In genomic region chr22:41367680-41368542, GRCh38 we compare ENCODE assay signal across 8 cellular contexts. TPM values are rescaled to one million over a fixed set of nuclear protein-coding genes. Genes with fewer than 3 reads are reported as not detected.
DNase-seq lines count a peak whose midpoint lies in the region; ATAC-seq, FAIRE-seq and TF ChIP-seq lines count a peak whose summit lies in the region.

No MANE protein-coding gene starts in this region.

- intact Hi-C loops in activated CD8-positive, alpha-beta T cell treated with anti-CD3 and anti-CD28 coated beads for 36 hours (cut with micrococcal nuclease): no loop called here
- intact Hi-C loops in CD14-positive monocyte (cut with micrococcal nuclease): no loop called here

- peak; percentile 44 for FAIRE-seq in urothelium cell line (lab: Jason Lieb, UNC)

- no peak overlapping the region for H3K4me3 Mint-ChIP-seq in activated CD8-positive, alpha-beta T cell treated with anti-CD3 and anti-CD28 coated beads for 36 hours
- no peak overlapping the region for H3K4me3 Mint-ChIP-seq in activated CD8-positive, alpha-beta T cell treated with anti-CD3 and anti-CD28 coated beads, Interleukin-2, amount 10 ng/mL, durations not matched to agents 7 days and 5 days
- H3K4me3 Mint-ChIP-seq in CD14-positive monocyte: no peak overlapping the region

- DNase-seq in activated CD8-positive, alpha-beta T cell treated with anti-CD3 and anti-CD28 coated beads for 36 hours: no peak
- no peak for DNase-seq in activated CD8-positive, alpha-beta T cell treated with anti-CD3 and anti-CD28 coated beads, Interleukin-2, amount 10 ng/mL, durations not matched to agents 7 days and 5 days
- DNase-seq in cerebellar cortex (ENCODE audit: low spot score): peak; percentile 86
- DNase-seq in medulla oblongata (ENCODE audit: extremely low spot score): peak; percentile 60
- DNase-seq in urothelium cell line (ENCODE audit: low spot score): peak; percentile 57
- DNase-seq in CD14-positive monocyte (ENCODE audit: low spot score): no peak

- no peaks in the 10 kb centered on the region for H3K36me3 Mint-ChIP-seq in activated CD8-positive, alpha-beta T cell treated with anti-CD3 and anti-CD28 coated beads for 36 hours (ENCODE audit: low read depth)
- no peaks in the 10 kb centered on the region for H3K36me3 Mint-ChIP-seq in activated CD8-positive, alpha-beta T cell treated with anti-CD3 and anti-CD28 coated beads, Interleukin-2, amount 10 ng/mL, durations not matched to agents 7 days and 5 days (ENCODE audit: low read depth)
- no peaks in the 10 kb centered on the region for H3K36me3 Mint-ChIP-seq in CD14-positive monocyte

- no peak for TF ChIP-seq CTCF in activated CD8-positive, alpha-beta T cell treated with anti-CD3 and anti-CD28 coated beads for 36 hours (IDR thresholded peaks at IDR 0.05)
- no peak for TF ChIP-seq CTCF in CD14-positive monocyte (IDR thresholded peaks at IDR 0.05)

- H3K4me1 Mint-ChIP-seq in activated CD8-positive, alpha-beta T cell treated with anti-CD3 and anti-CD28 coated beads for 36 hours (ENCODE audit: low read depth): no peaks in the 10 kb centered on the region
- H3K4me1 Mint-ChIP-seq in activated CD8-positive, alpha-beta T cell treated with anti-CD3 and anti-CD28 coated beads, Interleukin-2, amount 10 ng/mL, durations not matched to agents 7 days and 5 days (ENCODE audit: low read depth): no peaks in the 10 kb centered on the region
- H3K4me1 Mint-ChIP-seq in CD14-positive monocyte: peaks cover 15% of the 10 kb centered on the region

- no peaks in the 10 kb centered on the region for H3K9me3 Mint-ChIP-seq in activated CD8-positive, alpha-beta T cell treated with anti-CD3 and anti-CD28 coated beads for 36 hours
- H3K9me3 Mint-ChIP-seq in activated CD8-positive, alpha-beta T cell treated with anti-CD3 and anti-CD28 coated beads, Interleukin-2, amount 10 ng/mL, durations not matched to agents 7 days and 5 days (ENCODE audit: insufficient read depth): no peaks in the 10 kb centered on the region
- H3K9me3 Mint-ChIP-seq in CD14-positive monocyte: peaks cover 0 to 3% (median 0%) of the 10 kb centered on the region in 7 donors

- peaks cover 7% of the 10 kb centered on the region for H3K27me3 Mint-ChIP-seq in activated CD8-positive, alpha-beta T cell treated with anti-CD3 and anti-CD28 coated beads for 36 hours
- peaks cover 13% of the 10 kb centered on the region for H3K27me3 Mint-ChIP-seq in activated CD8-positive, alpha-beta T cell treated with anti-CD3 and anti-CD28 coated beads, Interleukin-2, amount 10 ng/mL, durations not matched to agents 7 days and 5 days (ENCODE audit: low read depth)
- H3K27me3 Mint-ChIP-seq in CD14-positive monocyte (ENCODE audit: low read depth in 3 of 3): peaks cover 1 to 7% (median 6%) of the 10 kb centered on the region in 3 donors

- POLR2A ChIA-PET in activated CD8-positive, alpha-beta T cell treated with anti-CD3 and anti-CD28 coated beads for 36 hours (lab: Charles Lee): interaction anchor here (1.6 kb wide), 1 partner anchor 8 kb away, joined by 4 read pairs; no protein-coding TSS in a partner anchor
- POLR2A ChIA-PET in activated CD8-positive, alpha-beta T cell treated with anti-CD3 and anti-CD28 coated beads, Interleukin-2, amount 10 ng/mL, durations not matched to agents 7 days and 5 days (lab: Charles Lee): interaction anchor here (1.4 kb wide), 1 partner anchor 81 kb away, joined by 3 read pairs; the partner anchor contains the start of gene RANGAP1

- CTCF ChIA-PET in activated CD8-positive, alpha-beta T cell treated with anti-CD3 and anti-CD28 coated beads for 36 hours (lab: Charles Lee): interaction anchor here (1.0 kb wide), 2 partner anchors 44 to 222 kb away, joined by 3 read pairs; partner anchors contain the start of gene PMM1
- CTCF ChIA-PET in activated CD8-positive, alpha-beta T cell treated with anti-CD3 and anti-CD28 coated beads, Interleukin-2, amount 10 ng/mL, durations not matched to agents 7 days and 5 days (lab: Charles Lee): interaction anchor here (1.5 kb wide), 1 partner anchor 35 kb away, joined by 3 read pairs; no protein-coding TSS in a partner anchor

- ATAC-seq in activated CD8-positive, alpha-beta T cell treated with anti-CD3 and anti-CD28 coated beads for 36 hours: peak; percentile 13
- ATAC-seq in activated CD8-positive, alpha-beta T cell treated with anti-CD3 and anti-CD28 coated beads, Interleukin-2, amount 10 ng/mL, durations not matched to agents 7 days and 5 days: no peak
- no peak for ATAC-seq in HG02571 (IDR thresholded peaks at IDR 0.05; ENCODE audit: unreplicated experiment)
- no peak for ATAC-seq in GM21526 (IDR thresholded peaks at IDR 0.05; ENCODE audit: low FRiP score, unreplicated experiment)

- no peak overlapping the region for H3K27ac Mint-ChIP-seq in activated CD8-positive, alpha-beta T cell treated with anti-CD3 and anti-CD28 coated beads for 36 hours
- no peak overlapping the region for H3K27ac Mint-ChIP-seq in activated CD8-positive, alpha-beta T cell treated with anti-CD3 and anti-CD28 coated beads, Interleukin-2, amount 10 ng/mL, durations not matched to agents 7 days and 5 days
- H3K27ac Mint-ChIP-seq in CD14-positive monocyte: peak overlapping the region in 1 of 7 donors; percentile 28

RNA-seq across cellular contexts. Expression of gene TEF, which starts 13.8 kb away (rescaled TPM):
- total RNA-seq in activated CD8-positive, alpha-beta T cell treated with anti-CD3 and anti-CD28 coated beads for 36 hours: 1 to 10 TPM; 1.4 to 2.0 TPM
- total RNA-seq in activated CD8-positive, alpha-beta T cell treated with anti-CD3 and anti-CD28 coated beads, Interleukin-2, amount 10 ng/mL, durations not matched to agents 7 days and 5 days: 1 to 10 TPM; 2.9 to 3.0 TPM
- 1 to 10 TPM in 1 of 2 donors, under 1 TPM in 1; 0.71 to 1.1 TPM for polyA plus RNA-seq in CD14-positive monocyte

Comparison
In these comparisons a context has a peak if more than half of its experiments do, and no peak if none do; other contexts are left out.
1. DNase-seq: peak in cerebellar cortex (single experiment), medulla oblongata (single experiment) and urothelium cell line (single experiment); none in activated CD8-positive, alpha-beta T cell treated with anti-CD3 and anti-CD28 coated beads for 36 hours (single experiment), activated CD8-positive, alpha-beta T cell treated with anti-CD3 and anti-CD28 coated beads, Interleukin-2, amount 10 ng/mL, durations not matched to agents 7 days and 5 days (single experiment) and CD14-positive monocyte (single experiment).